Comparison of ENCODE assay signal across 8 cellular contexts in the genomic region with DNA sequence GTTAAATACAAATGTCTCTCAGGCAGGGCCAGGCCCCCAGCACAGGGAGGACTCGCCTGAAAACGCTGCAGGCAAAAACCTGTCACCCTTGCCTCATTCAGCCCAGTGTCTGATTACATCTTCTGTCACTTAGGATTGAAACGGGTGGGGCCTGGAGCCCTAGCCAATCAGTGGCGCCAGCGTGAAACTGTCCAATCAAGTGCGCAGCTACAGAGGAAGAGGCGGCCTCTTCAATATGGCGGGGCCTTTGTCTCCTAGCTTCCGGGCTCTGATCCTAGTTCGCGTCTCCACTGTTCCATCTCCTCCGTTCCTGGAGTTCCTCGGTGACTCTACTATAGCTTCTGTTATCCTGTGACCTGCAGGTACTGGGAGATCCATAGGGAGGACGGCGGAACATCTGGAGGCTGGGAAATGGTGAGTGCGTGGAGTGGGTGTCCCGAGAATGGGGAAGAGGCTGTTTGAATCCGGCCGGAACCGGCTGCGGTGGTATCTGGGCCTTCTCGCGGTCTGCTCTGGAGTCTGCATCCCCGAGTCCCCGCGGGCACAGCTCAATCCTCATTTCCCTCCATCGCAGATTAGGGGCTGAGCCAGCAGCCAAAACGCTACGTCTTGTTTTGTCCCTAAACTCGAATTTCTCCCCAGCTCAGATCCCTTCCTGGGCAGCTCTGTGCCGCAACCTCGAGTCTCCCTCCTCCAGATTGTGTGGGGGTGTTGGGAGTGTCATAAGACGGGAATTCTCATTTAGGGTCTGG. TPM values are rescaled to one million over a fixed set of nuclear protein-coding genes. Genes with fewer than 3 reads are reported as not detected.
DNase-seq lines count a peak whose midpoint lies in the region; ATAC-seq and TF ChIP-seq lines count a peak whose summit lies in the region.

A gene (plus strand): TSS at position 222 of the 752 bp plus-strand sequence. CDS start 190 bp downstream, at position 412.

- H3K4me2 ChIP-seq in skeletal muscle satellite cell (ENCODE audit: low read length): peak within 1 kb of the TSS; percentile 89

- H3K4me3 ChIP-seq in GM12875 (ENCODE audit: low read depth, low read length): peak within 1 kb of the TSS; percentile 97
- peak within 1 kb of the TSS; percentile 90 for H3K4me3 ChIP-seq in skeletal muscle satellite cell (ENCODE audit: low read length)

- no peaks in the 10 kb centered on the region for H3K36me3 ChIP-seq in skeletal muscle satellite cell (ENCODE audit: insufficient read depth, low read length)

- TF ChIP-seq CTCF in GM12875 (IDR thresholded peaks at IDR 0.05; ENCODE audit: borderline replicate concordance, insufficient read depth, low read depth, low read length): no peak

- ATAC-seq in HG02763 (IDR thresholded peaks at IDR 0.05; ENCODE audit: unreplicated experiment): peak; percentile 100
- ATAC-seq in left cardiac atrium: peak; percentile 100

- no peaks in the 10 kb centered on the region for H3K27me3 ChIP-seq in skeletal muscle satellite cell (ENCODE audit: control insufficient read depth, insufficient read depth, low read length)

- DNase-seq in NCI-H1436 (lab: John Stamatoyannopoulos, UW) (peak; percentile 75), amniotic epithelial cell (ENCODE audit: low read depth) (peak; percentile 90), left cardiac atrium (peak; percentile 91), NCI-H226 (no peak)

- intact Hi-C loops in T-helper 1 cell treated with Interleukin-12 subunit alpha and Interleukin-12 subunit beta and Interleukin-4 antibody, amounts not matched to agents 30 ng/mL and 1 ng/mL, for 36 hours (cut with micrococcal nuclease): loop anchor here (1.0 to 10.0 kb wide), 9 partner anchors 249 to 1891 kb away; a partner anchor contains a TSS
- intact Hi-C loops in left cardiac atrium (cut with DNase I): no loop called here

- H3K9ac ChIP-seq in skeletal muscle satellite cell (ENCODE audit: low read depth, low read length): peak within 1 kb of the TSS; percentile 95

- no peaks in the 10 kb centered on the region for H3K9me3 ChIP-seq in skeletal muscle satellite cell (replicated peaks; ENCODE audit: low read length)

- H3K4me1 ChIP-seq in skeletal muscle satellite cell (ENCODE audit: control insufficient read depth, insufficient read depth, low read length): no peaks in the 10 kb centered on the region

RNA-seq across cellular contexts. Expression of the gene that starts here (rescaled TPM):
- total RNA-seq in T-helper 1 cell treated with Interleukin-12 subunit alpha and Interleukin-12 subunit beta and Interleukin-4 antibody, amounts not matched to agents 30 ng/mL and 1 ng/mL, for 36 hours: 22.4 and 23.2 TPM in 2 replicates
- total RNA-seq in left cardiac atrium: 1 to 10 TPM; 5.5 to 7.3 TPM
- total RNA-seq in skeletal muscle satellite cell (2012; rRNA removed): 7.4 and 8.4 TPM in 2 replicates
